Comparison of ENCODE assay signal across 20 cellular contexts in genomic region chr20:47972916-47973309, GRCh38.
DNase-seq lines count a peak whose midpoint lies in the region; ATAC-seq and TF ChIP-seq lines count a peak whose summit lies in the region.
"Had no signal": no experiment of that assay in that cellular context is flagged by ENCODE, and none has a peak within 500 bp of the region (broad histone marks: within the 10 kb centered on the region; RNA-seq: fewer than 3 reads in every experiment).

No MANE protein-coding gene starts in this region.

- ATAC-seq in DND-41 (ENCODE audit: insufficient read depth, low read depth) (no peak), psoas muscle (no peak)
- ATAC-seq: naive thymus-derived CD8-positive, alpha-beta T cell had no signal

- TF ChIP-seq POLR2A in esophagus squamous epithelium (IDR thresholded peaks at IDR 0.05), result no peak

- H3K27me3 ChIP-seq in DND-41 (ENCODE audit: insufficient read depth, low read length, poor library complexity) (no peaks in the 10 kb centered on the region), NT2/D1 (ENCODE audit: insufficient read depth, insufficient read length) (peaks cover 3% of the 10 kb centered on the region), esophagus squamous epithelium (no peaks in the 10 kb centered on the region), psoas muscle (ENCODE audit: insufficient read depth in 3 of 3, low read length in 2 of 3) (peaks cover 0 to 7% (median 3%) of the 10 kb centered on the region in 3 donors)
- H3K27me3 ChIP-seq: cardiac muscle cell, testis had no signal

- DNase-seq in DND-41, result no peak
- DNase-seq in NT2/D1 (ENCODE audit: low read depth, low spot score), result no peak
- DNase-seq in esophagus squamous epithelium (lab: John Stamatoyannopoulos, UW), result no peak
- DNase-seq in psoas muscle, result no peak
- no peak for DNase-seq in HCEC 1CT
- no peak for DNase-seq in NCI-H748 (lab: John Stamatoyannopoulos, UW; ENCODE audit: unreplicated experiment)
- no peak for DNase-seq in HuH-7.5 (ENCODE audit: low spot score)
- no peak for DNase-seq in stimulated activated CD4-positive, alpha-beta T cell treated with anti-CD3 and anti-CD28 coated beads, Interleukin-1b, Interleukin-23, amount 100 ng/mL, for 48 hours
- DNase-seq: activated CD4-positive, alpha-beta T cell treated with anti-CD3 and anti-CD28 coated beads, Interleukin-2, amount 50 U/mL, for 4 hours; activated gamma-delta T cell treated with Interleukin-2 at 50 U/mL for 16 hours; amniotic stem cell; Karpas-422; mammary epithelial cell; NCI-H2029 treated with DMSO at 0.1 percent for 48 hours; NCI-H446; SIG-M5 had no signal

- H3K27ac ChIP-seq in DND-41 (ENCODE audit: low read length) (peak overlapping the region; percentile 23; the same call in 1 of the 2 replicates), esophagus squamous epithelium (peak overlapping the region in 3 of 4 donors; percentile 24 to 66 (median 53)), psoas muscle (peak overlapping the region; percentile 41)
- H3K27ac ChIP-seq: cardiac muscle cell, testis, VCaP had no signal

- intact Hi-C loops in esophagus squamous epithelium (cut with DNase I), result no loop called here
- intact Hi-C loops in psoas muscle (cut with DNase I), result no loop called here

- no peaks in the 10 kb centered on the region for H4K20me1 ChIP-seq in DND-41 (ENCODE audit: insufficient read depth, low read length)

- no peak overlapping the region for H3K4me2 ChIP-seq in DND-41 (ENCODE audit: insufficient read depth, low read length)

- no peak overlapping the region for H2AFZ ChIP-seq in DND-41 (ENCODE audit: low read depth, low read length)

- H3K4me1 ChIP-seq in DND-41 (ENCODE audit: insufficient read depth, low read length) (peaks cover 65% of the 10 kb centered on the region), NT2/D1 (ENCODE audit: insufficient read depth, insufficient read length) (peaks cover 20% of the 10 kb centered on the region), esophagus squamous epithelium (peaks cover 10 to 31% (median 15%) of the 10 kb centered on the region in 3 donors), psoas muscle (no peaks in the 10 kb centered on the region)

- no peaks in the 10 kb centered on the region for H3K79me2 ChIP-seq in DND-41 (ENCODE audit: insufficient read depth, low read length)

- H3K4me3 ChIP-seq in DND-41 (ENCODE audit: low read depth in 1 of 2, low read length in 2 of 2), result no peak overlapping the region
- no peak overlapping the region for H3K4me3 ChIP-seq in NT2/D1 (ENCODE audit: insufficient read length, low read depth)
- no peak overlapping the region for H3K4me3 ChIP-seq in esophagus squamous epithelium
- H3K4me3 ChIP-seq in psoas muscle, result no peak overlapping the region
- H3K4me3 ChIP-seq: cardiac muscle cell had no signal

- H3K9ac ChIP-seq in DND-41 (ENCODE audit: low read depth, low read length), result no peak overlapping the region
- H3K9ac ChIP-seq in NT2/D1 (ENCODE audit: insufficient read length, low read depth), result peak overlapping the region; percentile 66

- 72 to 81% methylated on average over 5 to 17 of the region's 17 CpGs for WGBS in esophagus squamous epithelium, 2 donors
- WGBS in psoas muscle, 3 donors, result 53 to 58% (median 57%) methylated on average over 17 of the region's 17 CpGs

- no peaks in the 10 kb centered on the region for H3K36me3 ChIP-seq in DND-41 (ENCODE audit: insufficient read depth, low read length)
- H3K36me3 ChIP-seq in NT2/D1 (ENCODE audit: insufficient read depth, insufficient read length, low read length), result no peaks in the 10 kb centered on the region
- H3K36me3 ChIP-seq in esophagus squamous epithelium, result no peaks in the 10 kb centered on the region
- H3K36me3 ChIP-seq in psoas muscle (ENCODE audit: insufficient read depth in 1 of 2, low read depth in 1 of 2), result no peaks in the 10 kb centered on the region
- H3K36me3 ChIP-seq: cardiac muscle cell had no signal

- TF ChIP-seq CTCF in DND-41 (IDR thresholded peaks at IDR 0.05; ENCODE audit: borderline replicate concordance, extremely low read depth, low read length, poor library complexity, severe bottlenecking) (no peak), esophagus squamous epithelium (IDR thresholded peaks at IDR 0.05) (no peak), psoas muscle (IDR thresholded peaks at IDR 0.05) (no peak)

- H3K9me3 ChIP-seq in DND-41 (ENCODE audit: insufficient read depth, low read length, severe bottlenecking) (no peaks in the 10 kb centered on the region), NT2/D1 (ENCODE audit: insufficient read depth, low read length) (no peaks in the 10 kb centered on the region), esophagus squamous epithelium (no peaks in the 10 kb centered on the region), psoas muscle (no peaks in the 10 kb centered on the region)
- H3K9me3 ChIP-seq: testis had no signal
